Comparison of ENCODE assay signal across 10 cellular contexts in genomic region chrX:2701600-2701999, GRCh38. TPM values are rescaled to one million over a fixed set of nuclear protein-coding genes. Genes with fewer than 3 reads are reported as not detected.
DNase-seq lines count a peak whose midpoint lies in the region; ATAC-seq, FAIRE-seq and TF ChIP-seq lines count a peak whose summit lies in the region.
"Had no signal": no experiment of that assay in that cellular context is flagged by ENCODE, and none has a peak within 500 bp of the region (broad histone marks: within the 10 kb centered on the region; RNA-seq: fewer than 3 reads in every experiment).

No MANE protein-coding gene starts in this region.

- H3K27ac ChIP-seq in mammary epithelial cell (ENCODE audit: insufficient read depth, low read depth, low read length): no peak overlapping the region
- peak overlapping the region; percentile 94 for H3K27ac ChIP-seq in KOPT-K1 (ENCODE audit: low read depth, low read length, poor library complexity, severe bottlenecking)
- H3K27ac ChIP-seq in PC-9: no peak overlapping the region
- H3K27ac ChIP-seq in kidney (ENCODE audit: low read depth in 2 of 2, low read length in 2 of 2): no peak overlapping the region

- no peaks in the 10 kb centered on the region for H3K27me3 Mint-ChIP-seq in MCF 10A (ENCODE audit: insufficient read depth, unreplicated experiment)

- no TSS peak for BruUV-seq in mammary epithelial cell (replicated peaks; lab: Mats Ljungman, UMichigan)
- BruUV-seq in MCF 10A (replicated peaks; lab: Mats Ljungman, UMichigan): no TSS peak
- no TSS peak for BruUV-seq in PC-9 (replicated peaks; lab: Mats Ljungman, UMichigan)

- H3K4me1 ChIP-seq in mammary epithelial cell (ENCODE audit: insufficient read depth, low read length) (peaks cover 20% of the 10 kb centered on the region), PC-9 (replicated peaks; ENCODE audit: insufficient read depth) (peaks cover 40% of the 10 kb centered on the region), kidney (ENCODE audit: control insufficient read depth in 1 of 2, insufficient read depth in 1 of 2, low read depth in 1 of 2, low read length in 2 of 2) (no peaks in the 10 kb centered on the region)

- peaks cover 27% of the 10 kb centered on the region; the same call in 1 of the 2 replicates for H3F3A ChIP-seq in PC-9 (ENCODE audit: insufficient read depth, low read depth)

- peaks cover 23% of the 10 kb centered on the region for H3K4me1 Mint-ChIP-seq in MCF 10A (ENCODE audit: insufficient read depth, unreplicated experiment)

- no peak overlapping the region for H3K27ac Mint-ChIP-seq in MCF 10A (ENCODE audit: low read depth, unreplicated experiment)

- H3K36me3 Mint-ChIP-seq in MCF 10A (ENCODE audit: insufficient read depth, unreplicated experiment): peaks cover 32% of the 10 kb centered on the region

- no peaks in the 10 kb centered on the region for H3K9me3 ChIP-seq in mammary epithelial cell (replicated peaks; ENCODE audit: insufficient read depth, low read length)
- H3K9me3 ChIP-seq in KOPT-K1 (ENCODE audit: insufficient read depth, low read length, poor library complexity, severe bottlenecking): no peaks in the 10 kb centered on the region
- H3K9me3 ChIP-seq in PC-9 (ENCODE audit: insufficient read depth, low read depth): no peaks in the 10 kb centered on the region
- no peaks in the 10 kb centered on the region for H3K9me3 ChIP-seq in kidney (ENCODE audit: control insufficient read depth in 1 of 2, low read length in 2 of 2)

- H3K9ac ChIP-seq in mammary epithelial cell (ENCODE audit: insufficient read depth, low read length) (no peak overlapping the region), kidney (ENCODE audit: low read length in 2 of 2) (no peak overlapping the region)

- POLR2A ChIA-PET in MCF 10A (lab: Yijun Ruan, JAX) (no interaction called here), PC-9 (lab: Charles Lee; ENCODE audit: unreplicated experiment) (no interaction called here)

- TF ChIP-seq CTCF in mammary epithelial cell (conservative IDR thresholded peaks at IDR 0.05 in 1 of 2, IDR thresholded peaks at IDR 0.05 in 1 of 2; ENCODE audit: extremely low read depth in 1 of 2, insufficient read depth in 1 of 2, low read depth in 1 of 2, low read length in 2 of 2) (no peak), MCF 10A (IDR thresholded peaks at IDR 0.05; ENCODE audit: unreplicated experiment) (no peak), PC-9 (conservative IDR thresholded peaks at IDR 0.05) (no peak), kidney (IDR thresholded peaks at IDR 0.05; ENCODE audit: borderline replicate concordance, extremely low read depth, insufficient read depth) (no peak)

- H3K4me3 Mint-ChIP-seq in MCF 10A (ENCODE audit: unreplicated experiment): no peak overlapping the region

- H4K20me1 ChIP-seq in mammary epithelial cell (ENCODE audit: insufficient read depth, low read length) (no peaks in the 10 kb centered on the region), PC-9 (ENCODE audit: insufficient read depth) (no peaks in the 10 kb centered on the region)

- 48% methylated on average over 5 of the region's 6 CpGs for WGBS in mammary epithelial cell (ENCODE audit: low coverage, missing lambda C conversion rate)

- no peak for FAIRE-seq in kidney (lab: Jason Lieb, UNC)

- peaks cover 11% of the 10 kb centered on the region for H3K9me3 Mint-ChIP-seq in MCF 10A (ENCODE audit: unreplicated experiment)

- no peaks in the 10 kb centered on the region for H3K36me3 ChIP-seq in mammary epithelial cell (ENCODE audit: insufficient read depth, low read length)
- peaks cover 91% of the 10 kb centered on the region for H3K36me3 ChIP-seq in KOPT-K1 (ENCODE audit: insufficient read depth, low read length)
- H3K36me3 ChIP-seq in PC-9 (ENCODE audit: low read depth): peaks cover 3% of the 10 kb centered on the region; the same call in 1 of the 2 replicates
- H3K36me3 ChIP-seq in kidney (ENCODE audit: control insufficient read depth in 1 of 2, insufficient read depth in 2 of 2, low read length in 2 of 2): no peaks in the 10 kb centered on the region

- H3K4me3 ChIP-seq in mammary epithelial cell (replicated peaks in 1 of 3; ENCODE audit: insufficient read depth in 1 of 3, low read depth in 2 of 3, low read length in 3 of 3): no peak overlapping the region
- H3K4me3 ChIP-seq in PC-9: no peak overlapping the region
- H3K4me3 ChIP-seq in kidney (ENCODE audit: low read length in 2 of 2): no peak overlapping the region
- H3K4me3 ChIP-seq: lung had no signal

- in situ Hi-C loops in mammary epithelial cell (cut with MboI; ENCODE audit: low sequenced_read_pairs in 2 of 2): no loop called here

- CTCF ChIA-PET in mammary epithelial cell (lab: Charles Lee; ENCODE audit: low non-redundant PET): no interaction called here
- CTCF ChIA-PET in MCF 10A (lab: Yijun Ruan, JAX): no interaction called here
- CTCF ChIA-PET in PC-9 (lab: Charles Lee): no interaction called here

- H2AFZ ChIP-seq in mammary epithelial cell (ENCODE audit: low read depth, low read length): no peak overlapping the region
- no peak overlapping the region for H2AFZ ChIP-seq in PC-9

- dilution Hi-C loops in mammary epithelial cell (cut with HindIII; ENCODE audit: low sequenced_read_pairs): no loop called here

- peaks cover 95% of the 10 kb centered on the region for H3K79me2 ChIP-seq in mammary epithelial cell (ENCODE audit: insufficient read depth, low read length)
- peaks cover 83% of the 10 kb centered on the region for H3K79me2 ChIP-seq in PC-9 (ENCODE audit: low read depth)

- H3K27me3 ChIP-seq in mammary epithelial cell (ENCODE audit: insufficient read depth, low read length) (no peaks in the 10 kb centered on the region), PC-9 (ENCODE audit: insufficient read depth, low read depth) (no peaks in the 10 kb centered on the region)

- peak; percentile 33 for DNase-seq in mammary epithelial cell
- DNase-seq in MCF 10A (ENCODE audit: unreplicated experiment): no peak
- no peak for DNase-seq in Right ventricle myocardium inferior (ENCODE audit: missing footprints)
- no peak for DNase-seq in kidney tubule cell (ENCODE audit: low spot score)
- no peak for DNase-seq in PC-9
- DNase-seq in kidney: no peak

- H3K9me2 ChIP-seq in PC-9 (ENCODE audit: insufficient read depth): no peaks in the 10 kb centered on the region

- intact Hi-C loops in mammary epithelial cell (cut with micrococcal nuclease): no loop called here
- intact Hi-C loops in MCF 10A (cut with micrococcal nuclease): no loop called here
- intact Hi-C loops in Right ventricle myocardium inferior (cut with DNase I): loop anchor here (5.0 kb wide), 2 partner anchors 111 to 1309 kb away; partner anchors contain the start of gene SLC25A6
- intact Hi-C loops in PC-9 (cut with micrococcal nuclease; ENCODE audit: unreplicated experiment): no loop called here
- intact Hi-C loops in kidney (cut with DNase I): no loop called here

- H3K4me2 ChIP-seq in mammary epithelial cell (ENCODE audit: insufficient read depth, low read depth, low read length) (no peak overlapping the region), PC-9 (no peak overlapping the region)

- peak; percentile 49 for ATAC-seq in Right ventricle myocardium inferior
- ATAC-seq in HG03045 (IDR thresholded peaks at IDR 0.05; ENCODE audit: unreplicated experiment): no peak

RNA-seq across cellular contexts. Expression of gene CD99, which starts 10.5 kb away (rescaled TPM):
- total RNA-seq in mammary epithelial cell (10 to 100 TPM; 27.0 to 66.4 TPM), MCF 10A (2022) (173 and 176 TPM in 2 replicates), Right ventricle myocardium inferior (359 TPM), PC-9 (2021) (159 and 203 TPM in 2 replicates), kidney (136 TPM)
- polyA plus RNA-seq in mammary epithelial cell (91.6 TPM), kidney (ENCODE audit: insufficient read depth, low read depth, low replicate concordance) (125 TPM)
- 122 TPM for polyA minus RNA-seq in mammary epithelial cell

RNA-seq across cellular contexts. Expression of gene XG, which starts 50.2 kb away (rescaled TPM):
- 1 to 10 TPM; 2.2 to 7.2 TPM for total RNA-seq in mammary epithelial cell
- polyA plus RNA-seq in mammary epithelial cell: 0.11 TPM
- not detected for polyA minus RNA-seq in mammary epithelial cell
- not detected in 2 replicates for total RNA-seq in MCF 10A (2022)
- 0.19 TPM for total RNA-seq in Right ventricle myocardium inferior
- not detected in 2 replicates for total RNA-seq in PC-9 (2021)
- total RNA-seq in kidney: 0.50 TPM
- 0.43 TPM for polyA plus RNA-seq in kidney (ENCODE audit: insufficient read depth, low read depth, low replicate concordance)
- total RNA-seq: T-helper 2 cell treated with Interferon-gamma antibody and Interleukin-4, amounts not matched to agents 100 ng/mL and 5 ng/mL, for 36 hours had no signal
